8 cellular contexts compared by ENCODE assay signal in genomic region chr16:11407047-11407982, GRCh38.
DNase-seq lines count a peak whose midpoint lies in the region; ATAC-seq and TF ChIP-seq lines count a peak whose summit lies in the region.

No MANE protein-coding gene starts in this region.

- no peaks in the 10 kb centered on the region for H3K4me1 ChIP-seq in CD4-positive, alpha-beta memory T cell (ENCODE audit: insufficient read depth, low read length)
- H3K4me1 ChIP-seq in PC-3 (ENCODE audit: insufficient read depth, low read length) (no peaks in the 10 kb centered on the region), thyroid gland (peaks cover 0 to 5% of the 10 kb centered on the region in 2 donors)

- no peak overlapping the region for H3K4me3 ChIP-seq in CD4-positive, alpha-beta memory T cell (ENCODE audit: low read length in 2 of 2)
- H3K4me3 ChIP-seq in HL-60 (replicated peaks; ENCODE audit: insufficient read depth, low read length) (no peak overlapping the region), PC-3 (ENCODE audit: low read length) (no peak overlapping the region), fibroblast of mammary gland (ENCODE audit: control insufficient read depth, low read depth, low read length) (no peak overlapping the region), thyroid gland (replicated peaks in 1 of 3) (no peak overlapping the region)

- H2AFZ ChIP-seq in PC-3 (ENCODE audit: low read length): 0 out of 2 replicates have a peak overlapping the region, but pooled peaks have one; percentile 48

- peaks cover 0 to 6% (median 4%) of the 10 kb centered on the region in 4 donors for H3K4me1 Mint-ChIP-seq in CD4-positive, alpha-beta memory T cell

- H3K79me2 ChIP-seq in PC-3 (ENCODE audit: low read length): no peaks in the 10 kb centered on the region

- peak; percentile 57 for ATAC-seq in PC-3
- no peak for ATAC-seq in GM19035 (IDR thresholded peaks at IDR 0.05; ENCODE audit: unreplicated experiment)

- no peaks in the 10 kb centered on the region for H3K27me3 Mint-ChIP-seq in CD4-positive, alpha-beta memory T cell

- H3K4me2 ChIP-seq in PC-3 (ENCODE audit: low read length): no peak overlapping the region

- no peak overlapping the region for H3K9ac ChIP-seq in PC-3 (ENCODE audit: low read length)

- H3K27ac Mint-ChIP-seq in CD4-positive, alpha-beta memory T cell: peak overlapping the region in 2 of 7 donors; percentile 80 to 84

- intact Hi-C loops in CD4-positive, alpha-beta memory T cell (cut with micrococcal nuclease): loop anchor here (1.0 kb wide), 3 partner anchors 125 to 406 kb away; no protein-coding TSS in a partner anchor
- intact Hi-C loops in PC-3 (cut with micrococcal nuclease) (loop anchor here (1.0 to 5.0 kb wide), 2 partner anchors 125 to 234 kb away; no protein-coding TSS in a partner anchor), thyroid gland (cut with DNase I) (loop anchor here (5.0 to 10.0 kb wide), 2 partner anchors 127 to 235 kb away; no protein-coding TSS in a partner anchor)

- H3K27me3 ChIP-seq in CD4-positive, alpha-beta memory T cell (ENCODE audit: insufficient read depth, low read length): no peaks in the 10 kb centered on the region
- H3K27me3 ChIP-seq in HL-60 (ENCODE audit: insufficient read depth, poor library complexity, severe bottlenecking) (no peaks in the 10 kb centered on the region), PC-3 (ENCODE audit: low read length) (no peaks in the 10 kb centered on the region), thyroid gland (no peaks in the 10 kb centered on the region)

- CTCF ChIA-PET in CD4-positive, alpha-beta memory T cell (lab: Charles Lee; ENCODE audit: partially characterized antibody): interaction anchor here (0.6 to 5.4 kb wide), 37 partner anchors 9 to 688 kb away, joined by 3 to 59 read pairs (median 4); partner anchors contain the start of gene ZC3H7A
- CTCF ChIA-PET in PC-3 (lab: Charles Lee): interaction anchor here (0.6 kb wide), 1 partner anchor 299 kb away, joined by 3 read pairs; no protein-coding TSS in a partner anchor

- H3K9me3 ChIP-seq in CD4-positive, alpha-beta memory T cell (ENCODE audit: control insufficient read depth in 1 of 2, low read length in 2 of 2): no peaks in the 10 kb centered on the region
- H3K9me3 ChIP-seq in PC-3 (ENCODE audit: low read length) (no peaks in the 10 kb centered on the region), thyroid gland (no peaks in the 10 kb centered on the region)

- TF ChIP-seq POLR2A in thyroid gland (IDR thresholded peaks at IDR 0.05): no peak

- H3F3A ChIP-seq in PC-3 (ENCODE audit: low read length, unreplicated experiment): no peaks in the 10 kb centered on the region

- BruUV-seq in PC-3 (replicated peaks; lab: Mats Ljungman, UMichigan): no TSS peak

- no peaks in the 10 kb centered on the region for H3K9me2 ChIP-seq in PC-3 (replicated peaks; ENCODE audit: low read length)

- H3K36me3 Mint-ChIP-seq in CD4-positive, alpha-beta memory T cell: peaks cover 0 to 2% of the 10 kb centered on the region in 2 donors

- H4K20me1 ChIP-seq in PC-3 (ENCODE audit: low read length): no peaks in the 10 kb centered on the region

- POLR2A ChIA-PET in CD4-positive, alpha-beta memory T cell (lab: Charles Lee; ENCODE audit: partially characterized antibody): interaction anchor here (0.6 to 1.4 kb wide), 2 partner anchors 139 to 307 kb away, joined by 3 to 5 read pairs; no protein-coding TSS in a partner anchor
- POLR2A ChIA-PET in PC-3 (lab: Charles Lee; ENCODE audit: unreplicated experiment): no interaction called here

- peak overlapping the region in 1 of 8 donors; percentile 48 for H3K4me3 Mint-ChIP-seq in CD4-positive, alpha-beta memory T cell

- no peaks in the 10 kb centered on the region for H3K9me3 Mint-ChIP-seq in CD4-positive, alpha-beta memory T cell

- H3K36me3 ChIP-seq in CD4-positive, alpha-beta memory T cell (ENCODE audit: insufficient read depth, low read length): no peaks in the 10 kb centered on the region
- H3K36me3 ChIP-seq in PC-3 (ENCODE audit: low read depth, low read length) (no peaks in the 10 kb centered on the region), thyroid gland (no peaks in the 10 kb centered on the region)

- WGBS in thyroid gland, 2 donors: 81 to 82% methylated on average over 17 of the region's 17 CpGs

- H3K27ac ChIP-seq in CD4-positive, alpha-beta memory T cell (ENCODE audit: low read depth, low read length): no peak overlapping the region
- H3K27ac ChIP-seq in HL-60 (replicated peaks): no peak overlapping the region
- no peak overlapping the region for H3K27ac ChIP-seq in PC-3 (ENCODE audit: low read length)
- no peak overlapping the region for H3K27ac ChIP-seq in thyroid gland

- DNase-seq in CD4-positive, alpha-beta memory T cell: peak; percentile 61 to 75 (median 67)
- peak in 1 of 2 experiments; percentile 78 for DNase-seq in HL-60 (ENCODE audit: low read depth in 1 of 2, low spot score in 1 of 2)
- DNase-seq in PC-3: peak; percentile 72
- peak; percentile 62 for DNase-seq in activated T-cell treated with anti-CD3 and anti-CD28 coated beads, Interleukin-2, amount 50 U/mL, for 1 hour
- peak; percentile 74 for DNase-seq in fibroblast of mammary gland (ENCODE audit: low read depth)
- peak; percentile 24 for DNase-seq in non-pigmented ciliary epithelial cell (ENCODE audit: low read depth)
- peak; percentile 64 to 75 for DNase-seq in thyroid gland

- TF ChIP-seq CTCF in HL-60 (IDR thresholded peaks at IDR 0.05; ENCODE audit: insufficient read depth, low read length) (peak; percentile 58), PC-3 (conservative IDR thresholded peaks at IDR 0.05; ENCODE audit: low read depth, low read length) (peak; percentile 74), fibroblast of mammary gland (conservative IDR thresholded peaks at IDR 0.05; ENCODE audit: control insufficient read depth, insufficient read depth, low read depth, low read length) (peak; percentile 81), thyroid gland (IDR thresholded peaks at IDR 0.05) (peak; percentile 37 to 86 (median 68))
